Comparison of ENCODE assay signal across 29 cellular contexts in the genomic region with DNA sequence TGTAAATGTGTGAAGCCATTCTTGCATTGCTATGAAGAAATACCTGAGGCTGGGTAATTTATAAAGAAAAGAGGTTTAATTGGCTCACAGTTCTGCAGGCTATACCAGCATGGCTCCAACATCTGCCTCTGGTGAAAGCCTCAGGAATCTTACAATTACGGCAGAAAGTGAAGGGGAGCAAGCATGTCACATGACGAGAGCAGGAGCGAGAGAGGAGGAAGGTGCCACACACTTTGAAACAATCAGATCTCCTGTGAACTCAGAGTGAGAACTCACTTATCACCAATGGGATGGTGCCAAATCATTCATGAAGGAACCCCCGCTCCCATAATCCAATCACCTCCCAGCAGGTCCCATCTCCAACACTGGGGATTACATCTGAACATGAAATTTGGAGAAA.
A peak's percentile ranks its signal among the peaks of the same experiment; 100 is the strongest.
DNase-seq lines count a peak whose midpoint lies in the region; ATAC-seq, FAIRE-seq and TF ChIP-seq lines count a peak whose summit lies in the region.
"Had no signal": no experiment of that assay in that cellular context is flagged by ENCODE, and none has a peak within 500 bp of the region (broad histone marks: within the 10 kb centered on the region; RNA-seq: fewer than 3 reads in every experiment).

No MANE protein-coding gene starts in this region.

- H3K27me3 ChIP-seq in H9 (ENCODE audit: insufficient read depth, low read length), result no peaks in the 10 kb centered on the region
- no peaks in the 10 kb centered on the region for H3K27me3 ChIP-seq in H1 (replicated peaks in 1 of 4; ENCODE audit: control insufficient read depth in 3 of 4, extremely low read depth in 1 of 4, insufficient read depth in 3 of 4, low read length in 3 of 4)
- H3K27me3 ChIP-seq in mesendoderm (ENCODE audit: insufficient read depth, low read length, poor library complexity), result no peaks in the 10 kb centered on the region
- H3K27me3 ChIP-seq: BE2C, BLaER1 had no signal

- H2BK20ac ChIP-seq in H9 (ENCODE audit: low read depth, low read length, poor library complexity, severe bottlenecking) (no peak overlapping the region), H1 (ENCODE audit: low read length) (no peak overlapping the region)

- no peak for TF ChIP-seq CTCF in H9 (conservative IDR thresholded peaks at IDR 0.05)
- TF ChIP-seq CTCF in WTC11 (IDR thresholded peaks at IDR 0.05), result no peak
- no peak for TF ChIP-seq CTCF in H1 (IDR thresholded peaks at IDR 0.05; ENCODE audit: control extremely low read depth in 1 of 3, insufficient read depth in 1 of 3, low read depth in 1 of 3, low read length in 3 of 3)

- H2BK5ac ChIP-seq in H9 (ENCODE audit: insufficient read length, low read length) (no peak overlapping the region), H1 (ENCODE audit: low read depth, low read length) (no peak overlapping the region), mesendoderm (ENCODE audit: low read length) (no peak overlapping the region)

- TF ChIP-seq RAD21 in H1 (IDR thresholded peaks at IDR 0.05 in 1 of 2, conservative IDR thresholded peaks at IDR 0.05 in 1 of 2; ENCODE audit: low read depth in 2 of 2, low read length in 2 of 2), result no peak

- no peaks in the 10 kb centered on the region for H3K36me3 ChIP-seq in H1 (ENCODE audit: control insufficient read depth in 2 of 4, insufficient read depth in 4 of 4, low read length in 3 of 4)
- H3K36me3 ChIP-seq in mesendoderm (ENCODE audit: control insufficient read depth, insufficient read depth, low read length), result no peaks in the 10 kb centered on the region
- H3K36me3 ChIP-seq: BE2C, BLaER1 had no signal

- H2BK120ac ChIP-seq in H9 (ENCODE audit: low read depth, low read length, poor library complexity, severe bottlenecking), result no peak overlapping the region
- no peak overlapping the region for H2BK120ac ChIP-seq in H1 (replicated peaks; ENCODE audit: low read depth, low read length)
- no peak overlapping the region for H2BK120ac ChIP-seq in mesendoderm (ENCODE audit: low read depth, low read length)

- peak; percentile 84 for FAIRE-seq in H1 (lab: Jason Lieb, UNC)
- FAIRE-seq: GM12878, GM12892, GM18507, GM19239 had no signal

- H4K5ac ChIP-seq in H9 (ENCODE audit: insufficient read length, low read depth, low read length) (peak overlapping the region; percentile 72), H1 (ENCODE audit: insufficient read length, low read depth, low read length) (no peak overlapping the region), mesendoderm (ENCODE audit: low read length) (no peak overlapping the region)

- no peak for TF ChIP-seq EP300 in H1 (IDR thresholded peaks at IDR 0.05; ENCODE audit: borderline replicate concordance in 1 of 2, low read depth in 2 of 2, low read length in 2 of 2)

- H3K4me3 Mint-ChIP-seq in H9 (no peak overlapping the region), WTC11 (no peak overlapping the region)
- H3K4me3 Mint-ChIP-seq: CD14-positive monocyte; CD4-positive, alpha-beta memory T cell; CD4-positive, CD25-positive, alpha-beta regulatory T cell; CD8-positive, alpha-beta memory T cell had no signal

- H3K79me2 ChIP-seq in H9 (ENCODE audit: insufficient read depth, low read length) (no peaks in the 10 kb centered on the region), H1 (ENCODE audit: control insufficient read depth in 1 of 2, insufficient read depth in 2 of 2, low read length in 2 of 2) (no peaks in the 10 kb centered on the region), mesendoderm (ENCODE audit: control insufficient read depth, insufficient read depth, low read length) (no peaks in the 10 kb centered on the region)

- H3K27ac ChIP-seq in H9 (ENCODE audit: insufficient read length, low read depth, low read length) (no peak overlapping the region), H1 (ENCODE audit: low read depth, low read length) (no peak overlapping the region), mesendoderm (ENCODE audit: low read depth, low read length) (no peak overlapping the region)
- H3K27ac ChIP-seq: BLaER1 had no signal

- CTCF ChIA-PET in WTC11 (lab: Charles Lee), result no interaction called here
- CTCF ChIA-PET in H1 (lab: Charles Lee; ENCODE audit: partially characterized antibody), result interaction anchor here (0.8 to 1.7 kb wide), 2 partner anchors 14 to 22 kb away, joined by 4 to 5 read pairs; no protein-coding TSS in a partner anchor

- no peaks in the 10 kb centered on the region for H3K9me3 ChIP-seq in H9 (ENCODE audit: control insufficient read depth, low read depth, low read length)
- H3K9me3 ChIP-seq in H1 (ENCODE audit: insufficient read depth in 2 of 2, low read depth in 1 of 2, low read length in 1 of 2), result no peaks in the 10 kb centered on the region; a peak in 1 of 4 replicates
- H3K9me3 ChIP-seq: BE2C, BLaER1 had no signal

- H2AK5ac ChIP-seq in H9 (ENCODE audit: insufficient read length, low read length) (no peak overlapping the region), H1 (ENCODE audit: low read depth, low read length) (no peak overlapping the region), mesendoderm (ENCODE audit: low read length) (no peak overlapping the region)

- H3K23me2 ChIP-seq in H9 (ENCODE audit: insufficient read length, low read depth, low read length, poor library complexity, severe bottlenecking), result no peaks in the 10 kb centered on the region
- H3K23me2 ChIP-seq in H1 (ENCODE audit: low read depth, low read length), result no peaks in the 10 kb centered on the region; the same call in 1 of the 2 replicates

- H3K36me3 Mint-ChIP-seq in H9 (ENCODE audit: insufficient read depth in 1 of 3, low read depth in 3 of 3) (peaks cover 0 to 6% (median 6%) of the 10 kb centered on the region in 3 experiments; a peak in 6 of 7 replicates), WTC11 (peaks cover 3% of the 10 kb centered on the region)
- H3K36me3 Mint-ChIP-seq: CD14-positive monocyte; CD4-positive, alpha-beta memory T cell; CD4-positive, CD25-positive, alpha-beta regulatory T cell; CD8-positive, alpha-beta memory T cell had no signal

- WGBS in H9 (ENCODE audit: extremely low coverage, insufficient read length, low lambda C conversion rate), result no CpG with 5 or more reads among the region's 4 CpGs
- WGBS in H1 (ENCODE audit: extremely low coverage in 1 of 2, insufficient coverage in 1 of 2, insufficient read length in 1 of 2, insufficient replicate concordance in 2 of 2, low coverage in 1 of 2, low lambda C conversion rate in 2 of 2, missing lambda C conversion rate in 1 of 2), 2 experiments, result 86% methylated on average over 4 of the region's 4 CpGs; no CpG with 5 or more reads in 1 of the 2 experiments
- WGBS in mesendoderm (ENCODE audit: extremely low coverage, insufficient coverage, low lambda C conversion rate), result no CpG with 5 or more reads among the region's 4 CpGs

- H4K20me1 ChIP-seq in H9 (ENCODE audit: control insufficient read depth, insufficient read depth, insufficient read length) (no peaks in the 10 kb centered on the region), H1 (replicated peaks in 1 of 2; ENCODE audit: control insufficient read depth in 1 of 2, insufficient read depth in 2 of 2, low read length in 2 of 2) (no peaks in the 10 kb centered on the region)
- H4K20me1 ChIP-seq: BLaER1 had no signal

- no peak overlapping the region for H3K18ac ChIP-seq in H9 (ENCODE audit: insufficient read length, low read depth, low read length)
- no peak overlapping the region for H3K18ac ChIP-seq in H1 (ENCODE audit: extremely low read depth, low read length)
- H3K18ac ChIP-seq in mesendoderm (ENCODE audit: low read length), result no peak overlapping the region

- ATAC-seq in WTC11 (peak; percentile 43), left lobe of liver (no peak), GM18870 (IDR thresholded peaks at IDR 0.05; ENCODE audit: unreplicated experiment) (no peak)
- ATAC-seq: GM12878 had no signal

- H3K4me1 Mint-ChIP-seq in H9, result peaks cover 15 to 17% of the 10 kb centered on the region in 2 experiments
- peaks cover 21% of the 10 kb centered on the region for H3K4me1 Mint-ChIP-seq in WTC11
- H3K4me1 Mint-ChIP-seq: CD14-positive monocyte; CD4-positive, alpha-beta memory T cell; CD4-positive, CD25-positive, alpha-beta regulatory T cell; CD8-positive, alpha-beta memory T cell had no signal

- H3K27ac Mint-ChIP-seq in H9, result peak overlapping the region in 1 of 3 experiments; percentile 70; a peak in 1 of 7 replicates
- H3K27ac Mint-ChIP-seq in WTC11, result no peak overlapping the region
- H3K27ac Mint-ChIP-seq: CD14-positive monocyte; CD4-positive, alpha-beta memory T cell; CD4-positive, CD25-positive, alpha-beta regulatory T cell; CD8-positive, alpha-beta memory T cell had no signal

- H3K4me1 ChIP-seq in H9 (ENCODE audit: insufficient read depth, low read length) (no peaks in the 10 kb centered on the region), H1 (replicated peaks in 1 of 4; ENCODE audit: control insufficient read depth in 3 of 4, insufficient read depth in 4 of 4, low read length in 3 of 4) (peaks cover 0 to 6% (median 0%) of the 10 kb centered on the region in 4 experiments; a peak in 1 of 7 replicates), mesendoderm (ENCODE audit: control insufficient read depth, low read depth, low read length) (peaks cover 4% of the 10 kb centered on the region)
- H3K4me1 ChIP-seq: BE2C, BLaER1 had no signal

- H3T11ph ChIP-seq in H9 (ENCODE audit: low read length), result no peak overlapping the region

- H3K9ac ChIP-seq in H9 (ENCODE audit: extremely low read depth, insufficient read length, low read length), result no peak overlapping the region
- no peak overlapping the region for H3K9ac ChIP-seq in H1 (replicated peaks in 1 of 4; ENCODE audit: extremely low read depth in 1 of 4, low read depth in 3 of 4, low read length in 3 of 4)
- no peak overlapping the region for H3K9ac ChIP-seq in mesendoderm (ENCODE audit: low read length)
- H3K9ac ChIP-seq: BLaER1 had no signal

- H3K56ac ChIP-seq in H9 (ENCODE audit: insufficient read length, low read depth, low read length) (no peak overlapping the region), H1 (replicated peaks; ENCODE audit: insufficient read length, low read depth, low read length) (no peak overlapping the region), mesendoderm (ENCODE audit: low read length) (no peak overlapping the region)

- TF ChIP-seq POLR2A in H1 (IDR thresholded peaks at IDR 0.05; ENCODE audit: control extremely low read depth in 1 of 2, low read depth in 2 of 2, low read length in 2 of 2), result no peak

- H4K8ac ChIP-seq in H9 (replicated peaks; ENCODE audit: insufficient read length, low read depth, low read length), result no peak overlapping the region
- H4K8ac ChIP-seq in H1 (ENCODE audit: extremely low read depth, insufficient read depth, low read length), result no peak overlapping the region
- no peak overlapping the region for H4K8ac ChIP-seq in mesendoderm (ENCODE audit: low read depth, low read length)

- H3K27me3 Mint-ChIP-seq in H9 (ENCODE audit: low read depth) (no peaks in the 10 kb centered on the region; the same call in 1 of the 2 replicates), WTC11 (ENCODE audit: low read depth) (no peaks in the 10 kb centered on the region)

- H2BK15ac ChIP-seq in H9 (ENCODE audit: low read depth, low read length), result no peak overlapping the region
- H2BK15ac ChIP-seq in H1 (ENCODE audit: low read length), result peak overlapping the region; percentile 61; the same call in 1 of the 2 replicates
- no peak overlapping the region for H2BK15ac ChIP-seq in mesendoderm (replicated peaks; ENCODE audit: low read depth)

- H3K9me3 Mint-ChIP-seq in H9, result peaks cover 5 to 14% of the 10 kb centered on the region in 2 experiments
- H3K9me3 Mint-ChIP-seq in WTC11, result peaks cover 12% of the 10 kb centered on the region

- H3K4me3 ChIP-seq in H1 (ENCODE audit: extremely low read depth in 1 of 4, insufficient read depth in 2 of 4, low read depth in 3 of 4, low read length in 4 of 4) (no peak overlapping the region), mesendoderm (ENCODE audit: low read length) (no peak overlapping the region)
- H3K4me3 ChIP-seq: BLaER1, GM12878 had no signal

- no peak overlapping the region for H3K4me2 ChIP-seq in H9 (ENCODE audit: insufficient read depth, insufficient read length, low read length)
- H3K4me2 ChIP-seq in H1 (ENCODE audit: insufficient read depth in 1 of 2, low read depth in 2 of 2, low read length in 2 of 2), result no peak overlapping the region
- H3K4me2 ChIP-seq in mesendoderm (ENCODE audit: low read length), result no peak overlapping the region
- H3K4me2 ChIP-seq: BLaER1 had no signal

- H3K79me1 ChIP-seq in H9 (ENCODE audit: insufficient read depth, low read depth, low read length, poor library complexity, severe bottlenecking) (no peaks in the 10 kb centered on the region), H1 (ENCODE audit: low read depth, low read length) (no peaks in the 10 kb centered on the region), mesendoderm (ENCODE audit: low read length) (no peaks in the 10 kb centered on the region)

- no peak overlapping the region for H4K91ac ChIP-seq in H9 (ENCODE audit: insufficient read length, low read depth, low read length)
- no peak overlapping the region for H4K91ac ChIP-seq in H1 (replicated peaks; ENCODE audit: insufficient read length, low read length)

- H2AFZ ChIP-seq in H9 (ENCODE audit: low read length) (peak overlapping the region; percentile 9), H1 (ENCODE audit: low read length) (peak overlapping the region; percentile 96)

- POLR2A ChIA-PET in WTC11 (lab: Charles Lee), result no interaction called here
- POLR2A ChIA-PET in H1 (lab: Charles Lee; ENCODE audit: partially characterized antibody), result no interaction called here

- H2BK12ac ChIP-seq in H9 (ENCODE audit: insufficient read length, low read depth, low read length), result no peak overlapping the region
- no peak overlapping the region for H2BK12ac ChIP-seq in H1 (ENCODE audit: low read depth, low read length)

- DNase-seq in H9 (no peak), WTC11 (ENCODE audit: low spot score) (no peak), H1 (ENCODE audit: low read depth in 1 of 2, low spot score in 2 of 2) (no peak), mesendoderm (peak; percentile 93), NCI-H2196 (lab: John Stamatoyannopoulos, UW; ENCODE audit: unreplicated experiment) (no peak), left lobe of liver (ENCODE audit: low spot score) (no peak), kidney glomerular epithelial cell (lab: John Stamatoyannopoulos, UW) (no peak)
- DNase-seq: 8988T; ACHN; BE2C; C1 segment of cervical spinal cord; CD4-positive, alpha-beta memory T cell; CD4-positive, CD25-positive, alpha-beta regulatory T cell; CD8-positive, alpha-beta memory T cell; COR-L47; DMS 273 treated with DMSO at 0.1 percent for 48 hours; DMS153; DMS53; DMS79; DND-41; EL; GDM1 had no signal

- no peak overlapping the region for H3K23ac ChIP-seq in H9 (ENCODE audit: insufficient read length, low read depth, low read length)
- no peak overlapping the region for H3K23ac ChIP-seq in H1 (ENCODE audit: insufficient read length)
- H3K23ac ChIP-seq in mesendoderm (ENCODE audit: low read length), result no peak overlapping the region

- H3K4ac ChIP-seq in H9 (ENCODE audit: low read depth, low read length) (no peak overlapping the region), H1 (replicated peaks; ENCODE audit: insufficient read length, low read depth, low read length) (no peak overlapping the region), mesendoderm (ENCODE audit: low read depth, low read length) (no peak overlapping the region)

- H3K14ac ChIP-seq in H9 (ENCODE audit: insufficient read depth, low read length), result no peak overlapping the region
- H3K14ac ChIP-seq in H1 (ENCODE audit: insufficient read length), result no peak overlapping the region
